Comparison of ENCODE assay signal across 20 cellular contexts in the genomic region with DNA sequence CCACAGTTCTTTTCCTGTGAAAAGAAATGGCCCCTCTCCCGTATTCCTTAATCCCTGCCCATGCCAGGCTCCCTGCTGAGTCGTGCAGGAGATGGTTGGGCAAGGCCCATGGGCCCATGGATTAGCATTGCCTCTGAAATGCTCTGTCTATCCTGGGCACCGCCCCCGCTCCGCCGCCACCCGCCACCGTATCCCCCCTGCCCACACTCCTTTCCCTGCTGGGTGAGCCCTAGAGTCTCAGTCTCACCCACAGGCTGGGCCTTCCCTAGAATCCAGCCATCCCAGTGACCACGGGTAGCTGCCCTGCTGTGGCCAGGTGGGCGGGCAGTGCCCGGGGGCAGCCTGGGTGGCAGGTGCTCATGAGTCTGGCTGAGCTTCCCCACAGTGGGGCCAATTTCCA. TPM values are rescaled to one million over a fixed set of nuclear protein-coding genes. Genes with fewer than 3 reads are reported as not detected.
DNase-seq lines count a peak whose midpoint lies in the region; ATAC-seq and TF ChIP-seq lines count a peak whose summit lies in the region.
"Had no signal": no experiment of that assay in that cellular context is flagged by ENCODE, and none has a peak within 500 bp of the region (broad histone marks: within the 10 kb centered on the region; RNA-seq: fewer than 3 reads in every experiment).

No MANE protein-coding gene starts in this region.

- peak overlapping the region in 2 of 3 experiments; percentile 57 to 91; a peak in 3 of 7 replicates for H3K27ac Mint-ChIP-seq in H9
- H3K27ac Mint-ChIP-seq: B cell; CD4-positive, alpha-beta T cell had no signal

- ATAC-seq in GM19395 (IDR thresholded peaks at IDR 0.05; ENCODE audit: unreplicated experiment) (no peak), HG02840 (IDR thresholded peaks at IDR 0.05; ENCODE audit: low FRiP score, unreplicated experiment) (no peak)
- ATAC-seq: HCT116 had no signal

- H3K4me2 ChIP-seq in H9 (ENCODE audit: insufficient read depth, insufficient read length, low read length): no peak overlapping the region

- no peaks in the 10 kb centered on the region for H3K79me1 ChIP-seq in H9 (ENCODE audit: insufficient read depth, low read depth, low read length, poor library complexity, severe bottlenecking)

- no peak overlapping the region for H3K4ac ChIP-seq in H9 (ENCODE audit: low read depth, low read length)

- no peak overlapping the region for H4K91ac ChIP-seq in H9 (ENCODE audit: insufficient read length, low read depth, low read length)

- H3K27ac ChIP-seq in H9 (ENCODE audit: insufficient read length, low read depth, low read length) (no peak overlapping the region), dorsolateral prefrontal cortex (peak overlapping the region in 47 of 59 donors; percentile 2 to 88 (median 57))

- H4K20me1 ChIP-seq in H9 (ENCODE audit: control insufficient read depth, insufficient read depth, insufficient read length): no peaks in the 10 kb centered on the region

- no peaks in the 10 kb centered on the region for H3K9me3 Mint-ChIP-seq in H9
- H3K9me3 Mint-ChIP-seq: CD4-positive, alpha-beta T cell had no signal

- H2BK15ac ChIP-seq in H9 (ENCODE audit: low read depth, low read length): no peak overlapping the region

- intact Hi-C loops in dorsolateral prefrontal cortex (cut with DNase I) (no loop called here), posterior cingulate gyrus (cut with DNase I) (no loop called here)

- no peak overlapping the region for H3K18ac ChIP-seq in H9 (ENCODE audit: insufficient read length, low read depth, low read length)

- peaks cover 22 to 26% of the 10 kb centered on the region in 2 experiments for H3K4me1 Mint-ChIP-seq in H9
- H3K4me1 Mint-ChIP-seq: B cell had no signal

- H3K27me3 Mint-ChIP-seq in H9 (ENCODE audit: low read depth): peaks cover 9% of the 10 kb centered on the region
- H3K27me3 Mint-ChIP-seq: B cell had no signal

- DNase-seq in H9: no peak
- DNase-seq in NCI-H69 (lab: John Stamatoyannopoulos, UW): peak; percentile 79
- DNase-seq in dorsolateral prefrontal cortex: peak in 5 of 10 donors; percentile 46 to 81 (median 53)
- peak in 8 of 10 donors; percentile 42 to 93 (median 54) for DNase-seq in posterior cingulate gyrus
- no peak for DNase-seq in NCI-H1930 (lab: John Stamatoyannopoulos, UW)
- DNase-seq: ACHN; C1 segment of cervical spinal cord; Calu3; CD4-positive, alpha-beta T cell; DMS153; DMS79 treated with DMSO at 0.1 percent for 48 hours; EL; IMR-90; KBM-7 had no signal

- no peaks in the 10 kb centered on the region for H3K79me2 ChIP-seq in H9 (ENCODE audit: insufficient read depth, low read length)

- no peak overlapping the region for H3K23ac ChIP-seq in H9 (ENCODE audit: insufficient read length, low read depth, low read length)

- no CpG with 5 or more reads among the region's 11 CpGs for WGBS in H9 (ENCODE audit: extremely low coverage, insufficient read length, low lambda C conversion rate)

- no peaks in the 10 kb centered on the region for H3K23me2 ChIP-seq in H9 (ENCODE audit: insufficient read length, low read depth, low read length, poor library complexity, severe bottlenecking)

- no peak overlapping the region for H4K8ac ChIP-seq in H9 (replicated peaks; ENCODE audit: insufficient read length, low read depth, low read length)

- no peak overlapping the region for H3K56ac ChIP-seq in H9 (ENCODE audit: insufficient read length, low read depth, low read length)

- no peaks in the 10 kb centered on the region for H3K36me3 Mint-ChIP-seq in H9 (ENCODE audit: insufficient read depth in 1 of 3, low read depth in 3 of 3)

- H2BK20ac ChIP-seq in H9 (ENCODE audit: low read depth, low read length, poor library complexity, severe bottlenecking): no peak overlapping the region

- H3K4me3 Mint-ChIP-seq in H9: no peak overlapping the region
- H3K4me3 Mint-ChIP-seq: B cell; CD4-positive, alpha-beta T cell had no signal

- H2AFZ ChIP-seq in H9 (ENCODE audit: low read length): no peak overlapping the region

- no peak overlapping the region for H2AK5ac ChIP-seq in H9 (ENCODE audit: insufficient read length, low read length)

- TF ChIP-seq CTCF in H9 (conservative IDR thresholded peaks at IDR 0.05) (no peak), dorsolateral prefrontal cortex (IDR thresholded peaks at IDR 0.05 in 54 of 56, conservative IDR thresholded peaks at IDR 0.05 in 2 of 56; ENCODE audit: low read depth in 1 of 56, partially characterized antibody in 56 of 56) (no peak)

- no peak overlapping the region for H3T11ph ChIP-seq in H9 (ENCODE audit: low read length)

- H3K4me3 ChIP-seq in dorsolateral prefrontal cortex: no peak overlapping the region

- H2BK5ac ChIP-seq in H9 (ENCODE audit: insufficient read length, low read length): no peak overlapping the region

- no peak overlapping the region for H3K9ac ChIP-seq in H9 (ENCODE audit: extremely low read depth, insufficient read length, low read length)

- H3K4me1 ChIP-seq in H9 (ENCODE audit: insufficient read depth, low read length): no peaks in the 10 kb centered on the region; the same call in 1 of the 2 replicates

- H3K14ac ChIP-seq in H9 (ENCODE audit: insufficient read depth, low read length): no peak overlapping the region

- no peaks in the 10 kb centered on the region for H3K9me3 ChIP-seq in H9 (ENCODE audit: control insufficient read depth, low read depth, low read length)

- H2BK12ac ChIP-seq in H9 (ENCODE audit: insufficient read length, low read depth, low read length): no peak overlapping the region

- H3K27me3 ChIP-seq in H9 (ENCODE audit: insufficient read depth, low read length): no peaks in the 10 kb centered on the region
- no peaks in the 10 kb centered on the region for H3K27me3 ChIP-seq in dorsolateral prefrontal cortex

- H2BK120ac ChIP-seq in H9 (ENCODE audit: low read depth, low read length, poor library complexity, severe bottlenecking): no peak overlapping the region

- no peak overlapping the region for H4K5ac ChIP-seq in H9 (ENCODE audit: insufficient read length, low read depth, low read length)

RNA-seq across cellular contexts. Expression of a gene that starts 50.6 kb away (rescaled TPM):
- 4.2 and 4.4 TPM in 2 replicates for total RNA-seq in H9 (2021)
- total RNA-seq in dorsolateral prefrontal cortex: 10 to 100 TPM in 21 of 120 experiments, 1 to 10 TPM in 99; 1.5 to 19.0 (median 5.4) TPM
- total RNA-seq: A172; B cell; Calu3; CD4-positive, alpha-beta T cell; HT-29 had no signal

Comparison
In these comparisons a context has a peak if more than half of its experiments do, and no peak if none do; other contexts are left out.
1. DNase-seq: peak in NCI-H69 (single experiment) and posterior cingulate gyrus (8 of 10); none in H9 (single experiment) and NCI-H1930 (0 of 2).